34 cellular contexts compared by ENCODE assay signal in the genomic region with DNA sequence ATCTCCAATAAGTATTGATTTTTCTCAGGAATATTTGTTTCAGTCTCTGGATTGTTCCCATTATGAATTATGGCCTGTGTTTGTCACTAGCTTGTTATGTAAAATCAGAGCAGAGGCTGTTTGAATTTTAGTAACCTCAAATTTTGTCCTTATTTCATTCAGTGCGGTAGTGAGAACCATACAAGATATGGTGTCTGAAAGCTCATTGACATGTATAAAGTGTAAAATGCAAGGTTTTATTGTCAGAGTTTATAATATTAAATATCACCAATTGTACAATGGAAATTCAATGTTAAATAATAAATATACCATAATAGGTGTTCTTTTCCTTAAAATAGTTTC.
"Had no signal": no experiment of that assay in that cellular context is flagged by ENCODE, and none has a peak within 500 bp of the region (broad histone marks: within the 10 kb centered on the region; RNA-seq: fewer than 3 reads in every experiment).

No MANE protein-coding gene starts in this region.

- H3K4me3 ChIP-seq: adrenal gland, ascending aorta, body of pancreas, breast epithelium, cardiac muscle cell had no signal

- ATAC-seq: activated naive CD4-positive, alpha-beta T cell treated with anti-CD3 and anti-CD28 coated beads, Interleukin-2, amount 50 U/mL, for 72 hours; activated naive CD8-positive, alpha-beta T cell treated with anti-CD3 and anti-CD28 coated beads, Interleukin-2, amount 50 U/mL, for 24 hours; activated T-cell treated with anti-CD3 and anti-CD28 coated beads, Interleukin-2, amount 50 U/mL, for 4 hours; activated T-cell treated with anti-CD3 and anti-CD28 coated beads, Interleukin-2, amount 50 U/mL, for 72 hours; activated T-helper 17 cell treated with anti-CD3 and anti-CD28 coated beads, Interleukin-2, amount 50 U/mL, for 72 hours; body of pancreas had no signal

- H3K36me3 ChIP-seq: adrenal gland, ascending aorta, brain microvascular endothelial cell, breast epithelium, cardiac muscle cell had no signal

- H3K27ac ChIP-seq: adrenal gland, ascending aorta, body of pancreas, brain microvascular endothelial cell, breast epithelium, cardiac muscle cell had no signal

- H3K4me1 ChIP-seq: adrenal gland, ascending aorta, breast epithelium had no signal

- H3K9me3 ChIP-seq: adrenal gland, ascending aorta, body of pancreas, breast epithelium had no signal

- FAIRE-seq: astrocyte, bronchial epithelial cell had no signal

- DNase-seq: activated effector memory CD4-positive, alpha-beta T cell treated with anti-CD3 and anti-CD28 coated beads, Interleukin-2, amount 50 U/mL, for 16 hours; activated effector memory CD4-positive, alpha-beta T cell treated with Interleukin-2 at 50 U/mL for 16 hours; activated gamma-delta T cell; activated gamma-delta T cell treated with Interleukin-2 at 50 U/mL for 16 hours; activated naive CD4-positive, alpha-beta T cell; activated naive CD4-positive, alpha-beta T cell treated with anti-CD3 and anti-CD28 coated beads for 36 hours; activated naive CD4-positive, alpha-beta T cell treated with anti-CD3 and anti-CD28 coated beads, Interleukin-2, amount 10 ng/mL, durations not matched to agents 7 days and 5 days; activated naive CD4-positive, alpha-beta T cell treated with anti-CD3 and anti-CD28 coated beads, Interleukin-2, amount 50 U/mL, for 16 hours; activated naive CD4-positive, alpha-beta T cell treated with Interleukin-2 at 50 U/mL for 16 hours; activated naive CD8-positive, alpha-beta T cell treated with anti-CD3 and anti-CD28 coated beads for 36 hours; activated naive CD8-positive, alpha-beta T cell treated with anti-CD3 and anti-CD28 coated beads, Interleukin-2, amount 10 ng/mL, durations not matched to agents 7 days and 5 days; activated naive CD8-positive, alpha-beta T cell treated with anti-CD3 and anti-CD28 coated beads, Interleukin-2, amount 50 U/mL, for 24 hours; activated T-cell treated with anti-CD3 and anti-CD28 coated beads, Interleukin-2, amount 50 U/mL, for 1 hour; activated T-cell treated with anti-CD3 and anti-CD28 coated beads, Interleukin-2, amount 50 U/mL, for 24 hours; activated T-cell treated with anti-CD3 and anti-CD28 coated beads, Interleukin-2, amount 50 U/mL, for 4 hours; activated T-cell treated with anti-CD3 and anti-CD28 coated beads, Interleukin-2, amount 50 U/mL, for 48 hours; activated T-cell treated with anti-CD3 and anti-CD28 coated beads, Interleukin-2, amount 50 U/mL, for 72 hours; adrenal gland; amniotic stem cell; amygdala; anterior cingulate cortex; aorta; body of pancreas; brain microvascular endothelial cell; caudate nucleus; central memory CD4-positive, alpha-beta T cell; cerebellar nuclear complex had no signal

- H3K27me3 ChIP-seq: adrenal gland, ascending aorta, body of pancreas, brain microvascular endothelial cell, breast epithelium, cardiac muscle cell had no signal
